ENCODE assay signal across 1 cellular context in genomic region chr5:31728806-31729205, GRCh38.
A peak's percentile ranks its signal among the peaks of the same experiment; 100 is the strongest.
DNase-seq lines count a peak whose midpoint lies in the region; TF ChIP-seq lines count a peak whose summit lies in the region.
"Not testable (repeated sequence)": the region's sequence is repeated elsewhere in the genome, so short reads cannot be mapped to it uniquely, and the experiment has no call there.

No MANE protein-coding gene starts in this region.

- DNase-seq in left ventricle myocardium inferior, result not testable (repeated sequence)

- TF ChIP-seq CTCF in left ventricle myocardium inferior (IDR thresholded peaks at IDR 0.05; ENCODE audit: borderline replicate concordance), result not testable (repeated sequence)

- peaks cover 76% of the 10 kb centered on the region for H3K4me1 ChIP-seq in left ventricle myocardium inferior

- intact Hi-C loops in left ventricle myocardium inferior (cut with micrococcal nuclease), result not testable (repeated sequence)

- not testable (repeated sequence) for H3K4me3 ChIP-seq in left ventricle myocardium inferior

- not testable (repeated sequence) for H3K9me3 ChIP-seq in left ventricle myocardium inferior (replicated peaks)

- peak overlapping the region; percentile 47 for H3K27ac ChIP-seq in left ventricle myocardium inferior (replicated peaks)

- not testable (repeated sequence) for H3K36me3 ChIP-seq in left ventricle myocardium inferior

- H3K27me3 ChIP-seq in left ventricle myocardium inferior (ENCODE audit: low read depth), result not testable (repeated sequence)
